ENCODE assay signal across 9 cellular contexts in genomic region chr5:133421394-133421793, GRCh38.
A peak's percentile ranks its signal among the peaks of the same experiment; 100 is the strongest.
DNase-seq lines count a peak whose midpoint lies in the region; ATAC-seq, FAIRE-seq and TF ChIP-seq lines count a peak whose summit lies in the region.
"Had no signal": no experiment of that assay in that cellular context is flagged by ENCODE, and none has a peak within 500 bp of the region (broad histone marks: within the 10 kb centered on the region; RNA-seq: fewer than 3 reads in every experiment).

No MANE protein-coding gene starts in this region.

- DNase-seq in heart right ventricle (no peak), Right ventricle myocardium superior (no peak), NAMALWA (ENCODE audit: low spot score) (peak; percentile 65), H1 (ENCODE audit: low read depth in 1 of 2, low spot score in 2 of 2) (peak; percentile 49 to 85), testis (peak; percentile 56), HK-2 (ENCODE audit: unreplicated experiment) (no peak)

- peak; percentile 82 for FAIRE-seq in H1 (lab: Jason Lieb, UNC)
- FAIRE-seq: endometrium had no signal

- no peak overlapping the region for H3K4me3 ChIP-seq in heart right ventricle
- no peak overlapping the region for H3K4me3 ChIP-seq in H1 (ENCODE audit: extremely low read depth in 1 of 4, insufficient read depth in 2 of 4, low read depth in 3 of 4, low read length in 4 of 4)
- no peak overlapping the region for H3K4me3 ChIP-seq in testis

- H3K9me3 ChIP-seq in heart right ventricle (peaks cover 0 to 6% (median 0%) of the 10 kb centered on the region in 11 donors), H1 (ENCODE audit: insufficient read depth in 2 of 2, low read depth in 1 of 2, low read length in 1 of 2) (no peaks in the 10 kb centered on the region), testis (no peaks in the 10 kb centered on the region)

- TF ChIP-seq POLR2A in H1 (IDR thresholded peaks at IDR 0.05; ENCODE audit: control extremely low read depth in 1 of 2, low read depth in 2 of 2, low read length in 2 of 2) (no peak), testis (IDR thresholded peaks at IDR 0.05) (no peak)

- no peak overlapping the region for H2BK20ac ChIP-seq in H1 (ENCODE audit: low read length)

- TF ChIP-seq CTCF in heart right ventricle (IDR thresholded peaks at IDR 0.05) (peak in 6 of 9 donors; percentile 14 to 42 (median 34)), H1 (IDR thresholded peaks at IDR 0.05; ENCODE audit: control extremely low read depth in 1 of 3, insufficient read depth in 1 of 3, low read depth in 1 of 3, low read length in 3 of 3) (peak; percentile 84 to 95 (median 85)), testis (IDR thresholded peaks at IDR 0.05) (peak in 1 of 3 experiments; percentile 16)

- 41 to 67% methylated on average over 8 of the region's 8 CpGs for WGBS in heart right ventricle, 2 donors
- WGBS in H1 (ENCODE audit: extremely low coverage in 1 of 2, insufficient coverage in 1 of 2, insufficient read length in 1 of 2, insufficient replicate concordance in 2 of 2, low coverage in 1 of 2, low lambda C conversion rate in 2 of 2, missing lambda C conversion rate in 1 of 2), 2 experiments, result 56% methylated on average over 8 of the region's 8 CpGs; no CpG with 5 or more reads in 1 of the 2 experiments
- WGBS in testis, 2 donors, result 76 to 81% methylated on average over 5 to 8 of the region's 8 CpGs

- no peak overlapping the region for H3K14ac ChIP-seq in H1 (ENCODE audit: insufficient read length)

- no peak for TF ChIP-seq EP300 in H1 (IDR thresholded peaks at IDR 0.05; ENCODE audit: borderline replicate concordance in 1 of 2, low read depth in 2 of 2, low read length in 2 of 2)

- no peak overlapping the region for H2BK15ac ChIP-seq in H1 (ENCODE audit: low read length)

- H2BK120ac ChIP-seq in H1 (replicated peaks; ENCODE audit: low read depth, low read length), result no peak overlapping the region

- no peak overlapping the region for H2BK12ac ChIP-seq in H1 (ENCODE audit: low read depth, low read length)

- TF ChIP-seq RAD21 in H1 (IDR thresholded peaks at IDR 0.05 in 1 of 2, conservative IDR thresholded peaks at IDR 0.05 in 1 of 2; ENCODE audit: low read depth in 2 of 2, low read length in 2 of 2), result peak; percentile 77 to 80

- no peak overlapping the region for H2BK5ac ChIP-seq in H1 (ENCODE audit: low read depth, low read length)

- H4K20me1 ChIP-seq in H1 (replicated peaks in 1 of 2; ENCODE audit: control insufficient read depth in 1 of 2, insufficient read depth in 2 of 2, low read length in 2 of 2), result no peaks in the 10 kb centered on the region

- peak in 1 of 8 donors; percentile 41 for ATAC-seq in heart right ventricle
- no peak for ATAC-seq in Right ventricle myocardium superior (ENCODE audit: poor library complexity)
- ATAC-seq in HG03571 (IDR thresholded peaks at IDR 0.05; ENCODE audit: unreplicated experiment), result no peak
- no peak for ATAC-seq in HG03135 (IDR thresholded peaks at IDR 0.05; ENCODE audit: unreplicated experiment)

- H3K79me1 ChIP-seq in H1 (ENCODE audit: low read depth, low read length), result no peaks in the 10 kb centered on the region

- POLR2A ChIA-PET in H1 (lab: Charles Lee; ENCODE audit: partially characterized antibody), result no interaction called here

- H3K27me3 ChIP-seq in heart right ventricle (peaks cover 0 to 23% (median 2%) of the 10 kb centered on the region in 7 donors), H1 (replicated peaks in 1 of 4; ENCODE audit: control insufficient read depth in 3 of 4, extremely low read depth in 1 of 4, insufficient read depth in 3 of 4, low read length in 3 of 4) (peaks cover 3 to 10% (median 7%) of the 10 kb centered on the region in 4 experiments), testis (no peaks in the 10 kb centered on the region)

- H2AFZ ChIP-seq in H1 (ENCODE audit: low read length), result no peak overlapping the region

- intact Hi-C loops in heart right ventricle (cut with DNase I) (loop anchor here (5.0 to 10.0 kb wide), 9 partner anchors 183 to 523 kb away; partner anchors contain the start of gene FSTL4 (in 8 of the 10)), Right ventricle myocardium superior (cut with DNase I) (loop anchor here (5.0 to 10.0 kb wide), 3 partner anchors 193 to 523 kb away; partner anchors contain the start of gene FSTL4), testis (cut with DNase I; ENCODE audit: low total_unique reads) (no loop called here)

- H3K4ac ChIP-seq in H1 (replicated peaks; ENCODE audit: insufficient read length, low read depth, low read length), result no peak overlapping the region

- H2AK5ac ChIP-seq in H1 (ENCODE audit: low read depth, low read length), result peak overlapping the region; percentile 70

- H3K27ac ChIP-seq in heart right ventricle (no peak overlapping the region), H1 (ENCODE audit: low read depth, low read length) (no peak overlapping the region), testis (no peak overlapping the region)

- H4K5ac ChIP-seq in H1 (ENCODE audit: insufficient read length, low read depth, low read length), result no peak overlapping the region

- no peak overlapping the region for H3K56ac ChIP-seq in H1 (replicated peaks; ENCODE audit: insufficient read length, low read depth, low read length)

- H4K8ac ChIP-seq in H1 (ENCODE audit: extremely low read depth, insufficient read depth, low read length), result no peak overlapping the region

- H3K4me2 ChIP-seq in H1 (ENCODE audit: insufficient read depth in 1 of 2, low read depth in 2 of 2, low read length in 2 of 2), result no peak overlapping the region

- CTCF ChIA-PET in H1 (lab: Charles Lee; ENCODE audit: partially characterized antibody), result interaction anchor here (0.6 to 11.6 kb wide), 65 partner anchors 9 to 541 kb away, joined by 3 to 218 read pairs (median 4); partner anchors contain the start of gene FSTL4

- no peak overlapping the region for H3K9ac ChIP-seq in H1 (replicated peaks in 1 of 4; ENCODE audit: extremely low read depth in 1 of 4, low read depth in 3 of 4, low read length in 3 of 4)

- no peak overlapping the region for H4K91ac ChIP-seq in H1 (replicated peaks; ENCODE audit: insufficient read length, low read length)

- no peaks in the 10 kb centered on the region for H3K23me2 ChIP-seq in H1 (ENCODE audit: low read depth, low read length)

- H3K18ac ChIP-seq in H1 (ENCODE audit: extremely low read depth, low read length), result no peak overlapping the region

- H3K79me2 ChIP-seq in H1 (ENCODE audit: control insufficient read depth in 1 of 2, insufficient read depth in 2 of 2, low read length in 2 of 2), result no peaks in the 10 kb centered on the region

- H3K36me3 ChIP-seq in heart right ventricle (no peaks in the 10 kb centered on the region), H1 (ENCODE audit: control insufficient read depth in 2 of 4, insufficient read depth in 4 of 4, low read length in 3 of 4) (no peaks in the 10 kb centered on the region), testis (ENCODE audit: low read depth, missing control alignments) (no peaks in the 10 kb centered on the region)

- no peak overlapping the region for H3K23ac ChIP-seq in H1 (ENCODE audit: insufficient read length)

- H3K4me1 ChIP-seq in heart right ventricle (peaks cover 0 to 7% (median 0%) of the 10 kb centered on the region in 9 donors), H1 (replicated peaks in 1 of 4; ENCODE audit: control insufficient read depth in 3 of 4, insufficient read depth in 4 of 4, low read length in 3 of 4) (peaks cover 5 to 18% (median 12%) of the 10 kb centered on the region in 4 experiments), testis (peaks cover 3% of the 10 kb centered on the region)

TF ChIP-seq in H1, 55 proteins besides CTCF, POLR2A, EP300 and RAD21 (continues in another document):
- no peak for TF ChIP-seq GABPA (IDR thresholded peaks at IDR 0.05; ENCODE audit: borderline replicate concordance, insufficient read depth, low read length)
- TF ChIP-seq E2F6 (IDR thresholded peaks at IDR 0.05), result no peak
- TF ChIP-seq EZH2 (IDR thresholded peaks at IDR 0.05; ENCODE audit: low read depth, low read length, severe bottlenecking), result no peak
- no peak for TF ChIP-seq USF2 (IDR thresholded peaks at IDR 0.05; ENCODE audit: low read length)
- TF ChIP-seq TEAD4 (IDR thresholded peaks at IDR 0.05; ENCODE audit: low read depth, low read length), result peak; percentile 84; the same call in 1 of the 2 replicates
- no peak; the same call in 1 of the 2 replicates for TF ChIP-seq JUND (IDR thresholded peaks at IDR 0.05; ENCODE audit: low read length)
- no peak for TF ChIP-seq CEBPB (IDR thresholded peaks at IDR 0.05; ENCODE audit: low read depth, low read length)
- no peak for TF ChIP-seq ASH2L (IDR thresholded peaks at IDR 0.05; ENCODE audit: low read length)
- TF ChIP-seq RXRA (IDR thresholded peaks at IDR 0.05; ENCODE audit: insufficient read depth, low read depth, low read length), result no peak
- no peak for TF ChIP-seq SP4 (IDR thresholded peaks at IDR 0.05; ENCODE audit: low read length)

Comparison
In these comparisons a context has a peak if more than half of its experiments do, and no peak if none do; other contexts are left out.
1. DNase-seq: peak in NAMALWA (single experiment), H1 (2 of 2) and testis (single experiment); none in heart right ventricle (0 of 2), Right ventricle myocardium superior (single experiment) and HK-2 (single experiment).